Comparison of ENCODE assay signal across 1 cellular context in the genomic region with DNA sequence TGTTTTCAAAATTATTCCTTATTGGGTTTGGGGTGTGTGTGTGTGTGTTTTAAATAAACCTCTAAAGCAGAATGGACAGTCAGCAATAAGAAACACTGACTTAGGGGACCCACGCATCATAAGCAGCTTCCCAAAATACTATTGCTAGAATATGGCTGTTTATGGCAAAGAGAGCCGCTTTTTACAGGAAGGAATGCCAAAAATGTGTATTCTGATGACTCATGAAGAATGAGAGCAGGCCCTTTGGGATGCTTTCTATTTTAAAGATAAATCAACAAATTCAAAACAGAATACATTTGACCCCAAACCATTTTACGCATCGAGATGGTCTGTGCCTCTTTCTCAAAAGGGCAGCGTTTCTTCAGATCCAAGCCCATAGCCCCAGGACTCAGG.
TF ChIP-seq lines count a peak whose summit lies in the region.

No MANE protein-coding gene starts in this region.

TF ChIP-seq in endothelial cell of umbilical vein, 7 proteins besides CTCF, POLR2A, EP300 and RAD21:
- TF ChIP-seq FOS (IDR thresholded peaks at IDR 0.05; ENCODE audit: borderline replicate concordance, insufficient read depth, low read length) (peak; percentile 55), JUN (IDR thresholded peaks at IDR 0.05; ENCODE audit: borderline replicate concordance, insufficient read depth, insufficient read length, low read depth) (peak; percentile 76), EZH2 (IDR thresholded peaks at IDR 0.05; ENCODE audit: borderline replicate concordance, low read depth, low read length, severe bottlenecking) (no peak), GATA2 (IDR thresholded peaks at IDR 0.05; ENCODE audit: insufficient read depth, insufficient read length, low read depth, low read length) (no peak)
